ENCODE assay signal across 15 cellular contexts in the genomic region with DNA sequence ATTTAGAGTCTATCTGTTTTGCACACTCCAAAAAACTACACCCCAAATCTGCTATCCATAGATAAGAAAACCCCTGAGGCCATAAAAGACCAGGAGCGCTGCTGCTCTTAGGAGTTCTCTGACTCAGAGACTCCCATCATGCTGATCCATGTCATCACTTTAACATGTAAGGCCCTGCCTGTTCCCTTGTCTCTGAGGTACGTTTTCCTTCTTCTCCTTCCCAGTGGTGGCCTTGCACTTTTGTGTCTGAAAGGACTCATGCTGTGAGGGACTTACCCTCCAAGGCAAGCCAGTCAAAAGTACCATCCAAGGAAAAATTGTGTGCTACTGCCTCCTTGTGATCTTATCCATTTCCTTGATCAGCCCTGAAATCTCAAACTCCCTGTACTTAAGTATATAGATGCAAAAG.
DNase-seq lines count a peak whose midpoint lies in the region; ATAC-seq lines count a peak whose summit lies in the region.
"Had no signal": no experiment of that assay in that cellular context is flagged by ENCODE, and none has a peak within 500 bp of the region (broad histone marks: within the 10 kb centered on the region; RNA-seq: fewer than 3 reads in every experiment).

No MANE protein-coding gene starts in this region.

- DNase-seq in NOMO-1 treated with DMSO at 0.1 percent for 48 hours (lab: John Stamatoyannopoulos, UW; ENCODE audit: unreplicated experiment), result peak; percentile 6
- no peak for DNase-seq in NOMO-1 (lab: John Stamatoyannopoulos, UW; ENCODE audit: unreplicated experiment in 2 of 2)
- DNase-seq in OCI-M1 (lab: John Stamatoyannopoulos, UW), result peak; percentile 49
- peak; percentile 25 for DNase-seq in globus pallidus (ENCODE audit: low spot score)
- DNase-seq in left cardiac atrium, result no peak
- DNase-seq in activated CD4-positive, CD25-positive, alpha-beta regulatory T cell treated with anti-CD3 and anti-CD28 coated beads, Interleukin-2, amount 50 U/mL, for 72 hours, result no peak
- DNase-seq: activated effector memory CD4-positive, alpha-beta T cell treated with anti-CD3 and anti-CD28 coated beads, Interleukin-2, amount 50 U/mL, for 16 hours; COR-L47; dermis blood vessel endothelial cell; immature natural killer cell; Karpas-422; small intestine; stimulated activated naive CD8-positive, alpha-beta T cell treated with anti-CD3 and anti-CD28 coated beads, Interleukin-15, Interleukin-2, amounts not matched to agents 100 U/mL and 50 U/mL, for 24 hours had no signal

- ATAC-seq in left cardiac atrium, result no peak
- no peak for ATAC-seq in GM19397 (IDR thresholded peaks at IDR 0.05; ENCODE audit: unreplicated experiment)
- no peak for ATAC-seq in GM18909 (IDR thresholded peaks at IDR 0.05; ENCODE audit: poor library complexity, unreplicated experiment)
- ATAC-seq: stimulated activated naive CD8-positive, alpha-beta T cell treated with anti-CD3 and anti-CD28 coated beads, Interleukin-15, Interleukin-2, amounts not matched to agents 100 U/mL and 50 U/mL, for 24 hours had no signal

- intact Hi-C loops in left cardiac atrium (cut with DNase I), result no loop called here

Comparison
In these comparisons a context has a peak if more than half of its experiments do, and no peak if none do; other contexts are left out.
1. DNase-seq: peak in NOMO-1 treated with DMSO at 0.1 percent for 48 hours (single experiment), OCI-M1 (single experiment) and globus pallidus (single experiment); none in NOMO-1 (0 of 2), left cardiac atrium (single experiment) and activated CD4-positive, CD25-positive, alpha-beta regulatory T cell treated with anti-CD3 and anti-CD28 coated beads, Interleukin-2, amount 50 U/mL, for 72 hours (single experiment).